ENCODE assay signal across 1 cellular context in the genomic region with DNA sequence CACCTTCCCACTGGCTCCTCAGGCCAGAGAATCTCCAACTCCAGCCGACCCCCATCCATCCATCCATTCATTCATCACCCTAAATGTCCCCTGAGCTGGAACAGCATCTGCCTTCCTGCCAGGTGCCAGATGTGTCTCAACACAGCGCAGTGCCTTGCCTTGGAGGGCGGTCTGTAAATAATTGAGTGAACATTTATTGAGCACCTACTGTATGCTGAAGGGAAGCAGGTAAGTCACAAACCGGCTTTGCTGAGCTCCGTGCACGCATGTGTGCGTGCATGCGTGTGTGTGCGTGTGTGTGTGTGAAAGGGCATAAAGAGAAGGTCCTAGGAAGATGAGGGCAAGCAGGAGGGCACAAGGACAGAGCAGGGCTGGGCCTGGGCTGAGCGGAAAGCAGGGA.
TF ChIP-seq lines count a peak whose summit lies in the region.

No MANE protein-coding gene starts in this region.

TF ChIP-seq in WTC11, 78 proteins besides CTCF, POLR2A, EP300 and RAD21 (continued from another document):
- TF ChIP-seq, protein P1, sequence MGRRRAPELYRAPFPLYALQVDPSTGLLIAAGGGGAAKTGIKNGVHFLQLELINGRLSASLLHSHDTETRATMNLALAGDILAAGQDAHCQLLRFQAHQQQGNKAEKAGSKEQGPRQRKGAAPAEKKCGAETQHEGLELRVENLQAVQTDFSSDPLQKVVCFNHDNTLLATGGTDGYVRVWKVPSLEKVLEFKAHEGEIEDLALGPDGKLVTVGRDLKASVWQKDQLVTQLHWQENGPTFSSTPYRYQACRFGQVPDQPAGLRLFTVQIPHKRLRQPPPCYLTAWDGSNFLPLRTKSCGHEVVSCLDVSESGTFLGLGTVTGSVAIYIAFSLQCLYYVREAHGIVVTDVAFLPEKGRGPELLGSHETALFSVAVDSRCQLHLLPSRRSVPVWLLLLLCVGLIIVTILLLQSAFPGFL (CRISPR knock-in tag; IDR thresholded peaks at IDR 0.05; ENCODE audit: borderline replicate concordance), result no peak
- TF ChIP-seq TCF7 (CRISPR knock-in tag; IDR thresholded peaks at IDR 0.05; ENCODE audit: low read depth), result no peak
- TF ChIP-seq, protein P2, sequence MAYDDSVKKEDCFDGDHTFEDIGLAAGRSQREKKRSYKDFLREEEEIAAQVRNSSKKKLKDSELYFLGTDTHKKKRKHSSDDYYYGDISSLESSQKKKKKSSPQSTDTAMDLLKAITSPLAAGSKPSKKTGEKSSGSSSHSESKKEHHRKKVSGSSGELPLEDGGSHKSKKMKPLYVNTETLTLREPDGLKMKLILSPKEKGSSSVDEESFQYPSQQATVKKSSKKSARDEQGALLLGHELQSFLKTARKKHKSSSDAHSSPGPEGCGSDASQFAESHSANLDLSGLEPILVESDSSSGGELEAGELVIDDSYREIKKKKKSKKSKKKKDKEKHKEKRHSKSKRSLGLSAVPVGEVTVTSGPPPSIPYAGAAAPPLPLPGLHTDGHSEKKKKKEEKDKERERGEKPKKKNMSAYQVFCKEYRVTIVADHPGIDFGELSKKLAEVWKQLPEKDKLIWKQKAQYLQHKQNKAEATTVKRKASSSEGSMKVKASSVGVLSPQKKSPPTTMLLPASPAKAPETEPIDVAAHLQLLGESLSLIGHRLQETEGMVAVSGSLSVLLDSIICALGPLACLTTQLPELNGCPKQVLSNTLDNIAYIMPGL (CRISPR knock-in tag; IDR thresholded peaks at IDR 0.05), result no peak
- no peak for TF ChIP-seq ATF1 (CRISPR knock-in tag; IDR thresholded peaks at IDR 0.05)
- TF ChIP-seq ESRRA (CRISPR knock-in tag; IDR thresholded peaks at IDR 0.05; ENCODE audit: borderline replicate concordance), result no peak
- no peak for TF ChIP-seq SMAD3 (CRISPR knock-in tag; IDR thresholded peaks at IDR 0.05; ENCODE audit: borderline replicate concordance)
- TF ChIP-seq, protein P3, sequence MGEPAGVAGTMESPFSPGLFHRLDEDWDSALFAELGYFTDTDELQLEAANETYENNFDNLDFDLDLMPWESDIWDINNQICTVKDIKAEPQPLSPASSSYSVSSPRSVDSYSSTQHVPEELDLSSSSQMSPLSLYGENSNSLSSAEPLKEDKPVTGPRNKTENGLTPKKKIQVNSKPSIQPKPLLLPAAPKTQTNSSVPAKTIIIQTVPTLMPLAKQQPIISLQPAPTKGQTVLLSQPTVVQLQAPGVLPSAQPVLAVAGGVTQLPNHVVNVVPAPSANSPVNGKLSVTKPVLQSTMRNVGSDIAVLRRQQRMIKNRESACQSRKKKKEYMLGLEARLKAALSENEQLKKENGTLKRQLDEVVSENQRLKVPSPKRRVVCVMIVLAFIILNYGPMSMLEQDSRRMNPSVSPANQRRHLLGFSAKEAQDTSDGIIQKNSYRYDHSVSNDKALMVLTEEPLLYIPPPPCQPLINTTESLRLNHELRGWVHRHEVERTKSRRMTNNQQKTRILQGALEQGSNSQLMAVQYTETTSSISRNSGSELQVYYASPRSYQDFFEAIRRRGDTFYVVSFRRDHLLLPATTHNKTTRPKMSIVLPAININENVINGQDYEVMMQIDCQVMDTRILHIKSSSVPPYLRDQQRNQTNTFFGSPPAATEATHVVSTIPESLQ (CRISPR knock-in tag; IDR thresholded peaks at IDR 0.05), result no peak
- no peak for TF ChIP-seq ELF4 (CRISPR knock-in tag; IDR thresholded peaks at IDR 0.05; ENCODE audit: low read depth)
- TF ChIP-seq, protein P4, sequence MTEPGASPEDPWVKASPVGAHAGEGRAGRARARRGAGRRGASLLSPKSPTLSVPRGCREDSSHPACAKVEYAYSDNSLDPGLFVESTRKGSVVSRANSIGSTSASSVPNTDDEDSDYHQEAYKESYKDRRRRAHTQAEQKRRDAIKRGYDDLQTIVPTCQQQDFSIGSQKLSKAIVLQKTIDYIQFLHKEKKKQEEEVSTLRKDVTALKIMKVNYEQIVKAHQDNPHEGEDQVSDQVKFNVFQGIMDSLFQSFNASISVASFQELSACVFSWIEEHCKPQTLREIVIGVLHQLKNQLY (CRISPR knock-in tag; IDR thresholded peaks at IDR 0.05), result no peak
- no peak for TF ChIP-seq ZNF138 (CRISPR knock-in tag; conservative IDR thresholded peaks at IDR 0.05)
TF ChIP-seq in WTC11: peak in this region for 0.
